9 cellular contexts compared by ENCODE assay signal in genomic region chr1:211598514-211598913, GRCh38.
"Had no signal": no experiment of that assay in that cellular context is flagged by ENCODE, and none has a peak within 500 bp of the region (broad histone marks: within the 10 kb centered on the region; RNA-seq: fewer than 3 reads in every experiment).

No MANE protein-coding gene starts in this region.

- H3K4me1 ChIP-seq: HAP-1 had no signal

- H3K9ac ChIP-seq: GM23248 had no signal

- H2AFZ ChIP-seq: GM23248 had no signal

- ATAC-seq: HCT116, HepG2 had no signal

- H3K9me3 Mint-ChIP-seq: HFFc6 had no signal

- H3K4me3 Mint-ChIP-seq: HFFc6 had no signal

- H3K9me3 ChIP-seq: HAP-1 had no signal

- H3K27ac Mint-ChIP-seq: HFFc6 had no signal

- H3K4me3 ChIP-seq: GM23248, HAP-1 had no signal

- H3K27ac ChIP-seq: GM23248, HL-60 had no signal

- H3K36me3 ChIP-seq: HAP-1 had no signal

- DNase-seq: GOT3, H7, HFFc6, KBM-7 had no signal
